ENCODE assay signal across 10 cellular contexts in the genomic region with DNA sequence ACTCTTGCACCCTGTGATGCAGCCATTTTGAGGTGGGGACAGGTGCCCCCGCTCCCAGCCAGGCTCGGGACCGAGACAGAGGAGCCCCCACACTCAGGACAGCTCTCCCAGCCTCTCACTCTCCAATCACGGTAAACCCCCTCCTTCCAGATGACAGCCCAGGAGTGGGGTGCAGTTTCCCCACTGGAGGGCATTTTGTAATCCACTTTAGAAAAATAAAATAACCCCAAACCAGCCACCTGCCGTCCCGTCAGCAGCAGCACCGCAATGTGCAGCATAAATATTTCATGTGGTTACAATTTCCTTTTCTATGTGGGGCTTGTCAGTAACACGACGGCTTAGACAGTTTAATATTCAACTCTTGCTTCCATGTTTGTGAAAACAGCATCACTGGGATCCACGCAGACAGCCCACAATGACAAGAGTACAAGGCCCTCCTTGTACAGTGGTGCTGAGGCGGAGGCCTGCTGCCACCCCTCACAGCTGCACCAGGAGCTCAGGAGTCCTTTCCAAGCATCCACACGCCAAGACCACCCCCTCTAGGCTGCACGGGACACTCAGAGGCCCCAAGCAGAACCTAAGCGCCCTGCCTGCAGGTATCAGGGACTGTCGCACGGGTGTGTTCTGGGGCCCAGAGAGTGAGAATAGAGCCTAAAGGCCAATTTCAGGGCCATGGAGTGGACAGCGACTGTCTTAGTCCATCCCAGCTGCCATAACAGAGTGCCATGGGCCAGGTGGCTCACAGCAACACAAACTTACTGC.
DNase-seq lines count a peak whose midpoint lies in the region; ATAC-seq and TF ChIP-seq lines count a peak whose summit lies in the region.
"Had no signal": no experiment of that assay in that cellular context is flagged by ENCODE, and none has a peak within 500 bp of the region (broad histone marks: within the 10 kb centered on the region; RNA-seq: fewer than 3 reads in every experiment).

No MANE protein-coding gene starts in this region.

- H3K9me3 ChIP-seq in upper lobe of right lung: no peaks in the 10 kb centered on the region

- no peak overlapping the region for H3K4me3 ChIP-seq in upper lobe of right lung

- H3K36me3 Mint-ChIP-seq in activated CD8-positive, alpha-beta T cell treated with anti-CD3 and anti-CD28 coated beads, Interleukin-2, amount 10 ng/mL, durations not matched to agents 7 days and 5 days (ENCODE audit: low read depth): no peaks in the 10 kb centered on the region

- H3K27me3 ChIP-seq in upper lobe of right lung: no peaks in the 10 kb centered on the region

- peak; percentile 17 for DNase-seq in activated naive CD4-positive, alpha-beta T cell treated with Interleukin-2 at 50 U/mL for 16 hours
- DNase-seq in activated naive CD4-positive, alpha-beta T cell treated with anti-CD3 and anti-CD28 coated beads, Interleukin-2, amount 50 U/mL, for 16 hours: no peak
- DNase-seq in activated CD8-positive, alpha-beta T cell treated with anti-CD3 and anti-CD28 coated beads, Interleukin-2, amount 10 ng/mL, durations not matched to agents 7 days and 5 days: peak; percentile 64
- DNase-seq in islet precursor cell (peak; percentile 42), upper lobe of right lung (peak; percentile 29), hepatic stellate cell (ENCODE audit: low spot score) (no peak), amniotic stem cell (lab: John Stamatoyannopoulos, UW) (no peak)
- DNase-seq: NCI-H187 had no signal

- H3K27me3 Mint-ChIP-seq in activated CD8-positive, alpha-beta T cell treated with anti-CD3 and anti-CD28 coated beads, Interleukin-2, amount 10 ng/mL, durations not matched to agents 7 days and 5 days (ENCODE audit: low read depth): peaks cover 14% of the 10 kb centered on the region

- peaks cover 3% of the 10 kb centered on the region for H3K4me1 ChIP-seq in upper lobe of right lung

- peak overlapping the region; percentile 93 for H3K27ac Mint-ChIP-seq in activated CD8-positive, alpha-beta T cell treated with anti-CD3 and anti-CD28 coated beads, Interleukin-2, amount 10 ng/mL, durations not matched to agents 7 days and 5 days

- H3K36me3 ChIP-seq in upper lobe of right lung: no peaks in the 10 kb centered on the region

- peak; percentile 34 for ATAC-seq in activated CD8-positive, alpha-beta T cell treated with anti-CD3 and anti-CD28 coated beads, Interleukin-2, amount 10 ng/mL, durations not matched to agents 7 days and 5 days
- ATAC-seq in upper lobe of right lung (no peak), GM18502 (IDR thresholded peaks at IDR 0.05; ENCODE audit: poor library complexity, unreplicated experiment) (no peak)
- ATAC-seq: SK-N-SH treated with all-trans-retinoic acid at 6 μM for 48 hours had no signal

- CTCF ChIA-PET in activated CD8-positive, alpha-beta T cell treated with anti-CD3 and anti-CD28 coated beads, Interleukin-2, amount 10 ng/mL, durations not matched to agents 7 days and 5 days (lab: Charles Lee): interaction anchor here (1.2 to 3.8 kb wide), 6 partner anchors 10 to 320 kb away, joined by 3 to 19 read pairs (median 12); no protein-coding TSS in a partner anchor

- POLR2A ChIA-PET in activated CD8-positive, alpha-beta T cell treated with anti-CD3 and anti-CD28 coated beads, Interleukin-2, amount 10 ng/mL, durations not matched to agents 7 days and 5 days (lab: Charles Lee): interaction anchor here (1.3 to 3.3 kb wide), 6 partner anchors 9 to 613 kb away, joined by 3 to 22 read pairs (median 6); no protein-coding TSS in a partner anchor

- H3K9me3 Mint-ChIP-seq in activated CD8-positive, alpha-beta T cell treated with anti-CD3 and anti-CD28 coated beads, Interleukin-2, amount 10 ng/mL, durations not matched to agents 7 days and 5 days (ENCODE audit: insufficient read depth): no peaks in the 10 kb centered on the region

- H3K27ac ChIP-seq in upper lobe of right lung: peak overlapping the region; percentile 11

- H3K4me1 Mint-ChIP-seq in activated CD8-positive, alpha-beta T cell treated with anti-CD3 and anti-CD28 coated beads, Interleukin-2, amount 10 ng/mL, durations not matched to agents 7 days and 5 days (ENCODE audit: low read depth): peaks cover 84% of the 10 kb centered on the region

- intact Hi-C loops in upper lobe of right lung (cut with DNase I): no loop called here

- peak overlapping the region; percentile 72 for H3K4me3 Mint-ChIP-seq in activated CD8-positive, alpha-beta T cell treated with anti-CD3 and anti-CD28 coated beads, Interleukin-2, amount 10 ng/mL, durations not matched to agents 7 days and 5 days

- TF ChIP-seq CTCF in upper lobe of right lung (IDR thresholded peaks at IDR 0.05): no peak

Comparison
In these comparisons a context has a peak if more than half of its experiments do, and no peak if none do; other contexts are left out.
1. DNase-seq: peak in activated naive CD4-positive, alpha-beta T cell treated with Interleukin-2 at 50 U/mL for 16 hours (single experiment), activated CD8-positive, alpha-beta T cell treated with anti-CD3 and anti-CD28 coated beads, Interleukin-2, amount 10 ng/mL, durations not matched to agents 7 days and 5 days (single experiment), islet precursor cell (single experiment) and upper lobe of right lung (single experiment); none in activated naive CD4-positive, alpha-beta T cell treated with anti-CD3 and anti-CD28 coated beads, Interleukin-2, amount 50 U/mL, for 16 hours (single experiment), hepatic stellate cell (single experiment) and amniotic stem cell (single experiment).